8 cellular contexts compared by ENCODE assay signal in the genomic region with DNA sequence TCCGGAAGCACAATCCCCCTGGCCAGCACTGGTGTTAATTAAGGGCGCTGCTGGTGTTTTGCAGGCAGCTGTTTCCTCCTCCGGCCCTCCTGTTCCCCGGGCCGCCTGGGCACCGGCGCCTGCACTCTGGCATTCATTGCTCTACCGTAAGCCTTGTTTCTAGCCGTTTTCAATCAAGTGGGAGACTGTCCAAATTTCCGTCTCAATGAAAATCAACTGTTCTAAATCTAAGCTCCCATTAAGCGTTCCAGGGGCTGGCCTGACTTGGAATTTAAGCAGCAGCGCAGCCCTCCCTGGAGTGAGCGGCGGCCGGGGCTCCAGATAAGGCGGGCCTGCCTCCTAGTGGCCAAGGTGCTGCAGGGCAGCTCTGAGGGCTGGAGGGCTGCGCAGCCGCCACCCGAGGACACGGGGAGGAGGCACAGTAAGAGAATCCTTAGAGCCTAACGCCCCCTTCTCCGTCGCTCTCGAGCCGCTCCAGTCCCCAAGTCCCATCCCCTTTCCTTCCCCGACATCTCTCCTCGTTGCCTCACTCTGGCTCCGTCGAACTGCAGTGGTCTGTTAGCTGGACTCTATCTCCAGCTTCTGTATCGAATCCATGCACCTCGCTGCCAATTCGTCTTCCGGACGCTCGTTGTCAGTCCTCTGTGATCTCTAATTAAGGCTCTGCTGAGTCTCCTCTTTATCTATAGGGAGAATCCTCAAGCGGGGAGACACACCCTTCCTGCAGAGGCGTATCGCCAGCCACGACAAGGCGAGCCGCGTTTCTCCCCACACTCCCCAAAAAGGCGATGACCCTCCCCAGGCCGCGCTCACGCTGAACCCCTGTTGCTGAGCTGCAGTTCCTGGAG. TPM values are rescaled to one million over a fixed set of nuclear protein-coding genes. Genes with fewer than 3 reads are reported as not detected.
DNase-seq lines count a peak whose midpoint lies in the region; ATAC-seq and TF ChIP-seq lines count a peak whose summit lies in the region.

No MANE protein-coding gene starts in this region.

- peak; percentile 93 for ATAC-seq in GM18873 (IDR thresholded peaks at IDR 0.05; ENCODE audit: low FRiP score, unreplicated experiment)
- peak; percentile 100 for ATAC-seq in HG03175 (IDR thresholded peaks at IDR 0.05; ENCODE audit: unreplicated experiment)

- intact Hi-C loops in dorsolateral prefrontal cortex (cut with DNase I) (loop anchor here (1.0 to 10.0 kb wide), 6 partner anchors 130 to 281 kb away; a partner anchor contains a TSS), lower leg skin (cut with DNase I; ENCODE audit: low total_unique reads) (loop anchor here (10.0 kb wide), 3 partner anchors 158 to 278 kb away; no protein-coding TSS in a partner anchor)

- no peaks in the 10 kb centered on the region for H3K27me3 ChIP-seq in dorsolateral prefrontal cortex

- TF ChIP-seq POLR2A in lower leg skin (IDR thresholded peaks at IDR 0.05) = no peak

- H3K27ac ChIP-seq in dorsolateral prefrontal cortex = peak overlapping the region in 54 of 59 donors; percentile 5 to 88 (median 67)

- H3K4me3 ChIP-seq in dorsolateral prefrontal cortex = peak overlapping the region; percentile 39 to 79 (median 62)
- peak overlapping the region; percentile 2 for H3K4me3 ChIP-seq in lower leg skin (ENCODE audit: low read depth, poor library complexity, severe bottlenecking)

- TF ChIP-seq CTCF in dorsolateral prefrontal cortex (IDR thresholded peaks at IDR 0.05 in 54 of 56, conservative IDR thresholded peaks at IDR 0.05 in 2 of 56; ENCODE audit: low read depth in 1 of 56, partially characterized antibody in 56 of 56) = peak; percentile 88 to 100 (median 98)
- TF ChIP-seq CTCF in lower leg skin (IDR thresholded peaks at IDR 0.05) = peak in 1 of 3 donors; percentile 88

- DNase-seq in AG20443 (ENCODE audit: low spot score) (peak; percentile 94), NCI-H510A (lab: John Stamatoyannopoulos, UW) (peak; percentile 76), dorsolateral prefrontal cortex (peak; percentile 63 to 90 (median 86)), lower leg skin (ENCODE audit: low spot score in 2 of 2) (peak; percentile 65 to 96)
- DNase-seq in activated CD4-positive, alpha-beta T cell treated with anti-CD3 and anti-CD28 coated beads, Interleukin-2, amount 50 U/mL, for 4 hours = peak; percentile 85 to 87
- DNase-seq in stimulated activated CD4-positive, alpha-beta T cell treated with anti-CD3 and anti-CD28 coated beads, Interleukin-4, amount 100 ng/mL, for 24 hours = peak; percentile 90

- 0 to 3% methylated on average over 45 to 46 of the region's 46 CpGs for WGBS in lower leg skin, 2 donors

RNA-seq across cellular contexts. Expression of a gene that starts 57.8 kb away (rescaled TPM):
- total RNA-seq in dorsolateral prefrontal cortex (100 to 1,000 TPM in 1 of 120 experiments, 10 to 100 TPM in 119; 24.3 to 104 (median 44.2) TPM), lower leg skin (10 to 100 TPM; 14.4 to 17.7 (median 15.7) TPM)

Comparison
In these comparisons a context has a peak if more than half of its experiments do, and no peak if none do; other contexts are left out.
1. Peak in every context shown above with its lines: DNase-seq, ATAC-seq, H3K4me3 ChIP-seq and H3K27ac ChIP-seq.